ENCODE assay signal across 1 cellular context in the genomic region with DNA sequence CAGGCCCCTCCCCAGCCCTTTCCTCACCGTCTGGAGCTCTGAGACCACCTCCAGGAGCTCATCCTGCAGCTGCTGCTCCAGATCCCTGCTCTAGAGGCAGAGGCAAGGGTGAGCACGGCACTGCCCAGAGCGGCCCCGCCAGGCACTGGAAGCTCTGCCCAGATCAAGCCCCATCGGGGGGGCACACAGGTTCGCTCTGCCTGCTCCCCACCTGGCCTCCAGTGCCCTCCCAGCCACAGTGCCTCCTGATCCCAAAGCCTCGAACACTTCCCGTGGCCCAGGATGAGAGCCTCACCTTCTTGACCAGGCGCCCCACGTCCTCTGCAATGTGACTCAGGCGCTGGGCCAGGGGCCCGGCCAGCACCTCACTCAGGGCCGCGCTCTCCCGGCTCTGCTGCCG.
TF ChIP-seq lines count a peak whose summit lies in the region.

No MANE protein-coding gene starts in this region.

TF ChIP-seq in HepG2, 621 proteins besides CTCF, POLR2A, EP300 and RAD21:
- TF ChIP-seq, protein P1, sequence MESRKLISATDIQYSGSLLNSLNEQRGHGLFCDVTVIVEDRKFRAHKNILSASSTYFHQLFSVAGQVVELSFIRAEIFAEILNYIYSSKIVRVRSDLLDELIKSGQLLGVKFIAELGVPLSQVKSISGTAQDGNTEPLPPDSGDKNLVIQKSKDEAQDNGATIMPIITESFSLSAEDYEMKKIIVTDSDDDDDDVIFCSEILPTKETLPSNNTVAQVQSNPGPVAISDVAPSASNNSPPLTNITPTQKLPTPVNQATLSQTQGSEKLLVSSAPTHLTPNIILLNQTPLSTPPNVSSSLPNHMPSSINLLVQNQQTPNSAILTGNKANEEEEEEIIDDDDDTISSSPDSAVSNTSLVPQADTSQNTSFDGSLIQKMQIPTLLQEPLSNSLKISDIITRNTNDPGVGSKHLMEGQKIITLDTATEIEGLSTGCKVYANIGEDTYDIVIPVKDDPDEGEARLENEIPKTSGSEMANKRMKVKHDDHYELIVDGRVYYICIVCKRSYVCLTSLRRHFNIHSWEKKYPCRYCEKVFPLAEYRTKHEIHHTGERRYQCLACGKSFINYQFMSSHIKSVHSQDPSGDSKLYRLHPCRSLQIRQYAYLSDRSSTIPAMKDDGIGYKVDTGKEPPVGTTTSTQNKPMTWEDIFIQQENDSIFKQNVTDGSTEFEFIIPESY (CRISPR knock-in tag; IDR thresholded peaks at IDR 0.05), result 0 out of 2 replicates have a peak, but pooled peaks have one; percentile 10
- TF ChIP-seq, protein P2, sequence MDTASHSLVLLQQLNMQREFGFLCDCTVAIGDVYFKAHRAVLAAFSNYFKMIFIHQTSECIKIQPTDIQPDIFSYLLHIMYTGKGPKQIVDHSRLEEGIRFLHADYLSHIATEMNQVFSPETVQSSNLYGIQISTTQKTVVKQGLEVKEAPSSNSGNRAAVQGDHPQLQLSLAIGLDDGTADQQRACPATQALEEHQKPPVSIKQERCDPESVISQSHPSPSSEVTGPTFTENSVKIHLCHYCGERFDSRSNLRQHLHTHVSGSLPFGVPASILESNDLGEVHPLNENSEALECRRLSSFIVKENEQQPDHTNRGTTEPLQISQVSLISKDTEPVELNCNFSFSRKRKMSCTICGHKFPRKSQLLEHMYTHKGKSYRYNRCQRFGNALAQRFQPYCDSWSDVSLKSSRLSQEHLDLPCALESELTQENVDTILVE (CRISPR knock-in tag; IDR thresholded peaks at IDR 0.05), result no peak
